Comparison of ENCODE assay signal across 15 cellular contexts in the genomic region with DNA sequence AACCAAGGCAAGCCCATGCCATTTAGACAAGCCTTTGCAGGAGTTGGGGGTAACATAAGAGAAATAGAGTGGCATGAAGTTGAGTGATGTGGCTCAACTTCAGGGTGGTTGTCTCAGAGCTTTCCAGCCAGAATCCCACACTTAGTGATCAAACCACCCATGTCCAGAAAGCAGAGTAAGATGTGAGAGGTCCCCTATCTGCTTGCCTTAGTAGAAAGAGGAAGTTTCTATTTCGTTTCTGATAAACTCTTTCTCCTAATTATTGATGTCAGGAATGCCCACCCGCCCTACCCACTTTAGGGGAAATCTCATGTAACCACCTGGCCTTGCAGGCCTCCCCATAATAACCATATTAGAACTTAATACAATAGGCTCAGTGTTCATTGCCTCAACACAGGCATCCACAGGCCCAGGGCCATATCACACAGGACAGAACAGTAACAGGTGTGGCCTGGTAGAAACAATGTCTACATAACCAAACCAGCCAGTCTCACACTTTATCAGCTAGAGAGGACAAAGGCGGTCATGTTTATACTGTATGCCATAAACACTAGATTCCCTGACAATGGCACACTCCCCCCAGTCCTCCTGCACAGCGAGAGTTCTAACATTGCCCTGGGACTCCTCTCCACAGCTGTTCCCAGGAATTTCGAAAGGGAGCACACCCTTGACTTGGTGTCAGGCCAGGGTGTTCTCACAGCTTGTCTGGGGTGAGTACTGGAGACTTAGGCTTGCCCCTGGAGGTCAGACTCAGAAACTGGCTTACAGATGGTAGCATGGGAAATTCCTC.
A peak's percentile ranks its signal among the peaks of the same experiment; 100 is the strongest.
DNase-seq lines count a peak whose midpoint lies in the region; ATAC-seq, FAIRE-seq and TF ChIP-seq lines count a peak whose summit lies in the region.
"Had no signal": no experiment of that assay in that cellular context is flagged by ENCODE, and none has a peak within 500 bp of the region (broad histone marks: within the 10 kb centered on the region; RNA-seq: fewer than 3 reads in every experiment).

No MANE protein-coding gene starts in this region.

- H3K27me3 Mint-ChIP-seq in immature natural killer cell (ENCODE audit: low read depth in 3 of 3), result peaks cover 5 to 14% (median 6%) of the 10 kb centered on the region in 3 donors

- H3K36me3 ChIP-seq in esophagus muscularis mucosa (no peaks in the 10 kb centered on the region), stomach (no peaks in the 10 kb centered on the region)

- H3K27ac Mint-ChIP-seq in immature natural killer cell, result no peak overlapping the region
- H3K27ac Mint-ChIP-seq: activated CD8-positive, alpha-beta memory T cell treated with anti-CD3 and anti-CD28 coated beads, Interleukin-2, amount 10 ng/mL, durations not matched to agents 7 days and 5 days; dendritic cell treated with granulocyte-macrophage colony-stimulating factor and Interleukin-4, amounts not matched to agents 40 ng/mL and 50 ng/mL, for 4 days had no signal

- H3K4me3 Mint-ChIP-seq in immature natural killer cell, result no peak overlapping the region
- H3K4me3 Mint-ChIP-seq: activated CD8-positive, alpha-beta memory T cell treated with anti-CD3 and anti-CD28 coated beads, Interleukin-2, amount 10 ng/mL, durations not matched to agents 7 days and 5 days; dendritic cell treated with granulocyte-macrophage colony-stimulating factor and Interleukin-4, amounts not matched to agents 40 ng/mL and 50 ng/mL, for 4 days had no signal

- no peak for TF ChIP-seq EP300 in esophagus muscularis mucosa (IDR thresholded peaks at IDR 0.05)
- no peak for TF ChIP-seq EP300 in stomach (IDR thresholded peaks at IDR 0.05)

- ATAC-seq in HG02885 (IDR thresholded peaks at IDR 0.05; ENCODE audit: poor library complexity, unreplicated experiment), result peak; percentile 52
- ATAC-seq: activated CD8-positive, alpha-beta memory T cell treated with anti-CD3 and anti-CD28 coated beads, Interleukin-2, amount 10 ng/mL, durations not matched to agents 7 days and 5 days had no signal

- no peaks in the 10 kb centered on the region for H3K9me3 Mint-ChIP-seq in immature natural killer cell
- H3K9me3 Mint-ChIP-seq: dendritic cell treated with granulocyte-macrophage colony-stimulating factor and Interleukin-4, amounts not matched to agents 40 ng/mL and 50 ng/mL, for 4 days had no signal

- TF ChIP-seq POLR2A in esophagus muscularis mucosa (IDR thresholded peaks at IDR 0.05; ENCODE audit: low read depth) (no peak), stomach (IDR thresholded peaks at IDR 0.05) (no peak)

- no peak overlapping the region for H3K27ac ChIP-seq in esophagus muscularis mucosa (replicated peaks in 1 of 4)
- H3K27ac ChIP-seq in stomach, result peak overlapping the region in 2 of 5 donors; percentile 36 to 50
- H3K27ac ChIP-seq: 22Rv1, PC-9 had no signal

- no peaks in the 10 kb centered on the region for H3K27me3 ChIP-seq in esophagus muscularis mucosa
- peaks cover 0 to 4% (median 0%) of the 10 kb centered on the region in 3 donors for H3K27me3 ChIP-seq in stomach

- no peak for FAIRE-seq in RCC 7860 (lab: Jason Lieb, UNC)

- no peaks in the 10 kb centered on the region for H3K36me3 Mint-ChIP-seq in immature natural killer cell
- H3K36me3 Mint-ChIP-seq: activated CD8-positive, alpha-beta memory T cell treated with anti-CD3 and anti-CD28 coated beads, Interleukin-2, amount 10 ng/mL, durations not matched to agents 7 days and 5 days had no signal

- intact Hi-C loops in esophagus muscularis mucosa (cut with DNase I) (no loop called here), stomach (cut with DNase I; ENCODE audit: low total_unique reads) (no loop called here)

- H3K4me3 ChIP-seq in esophagus muscularis mucosa (no peak overlapping the region), stomach (no peak overlapping the region)
- H3K4me3 ChIP-seq: PC-9 had no signal

- 73% methylated on average over 2 of the region's 5 CpGs for WGBS in esophagus muscularis mucosa
- WGBS in stomach, 5 donors, result 21 to 63% (median 35%) methylated on average over 5 of the region's 5 CpGs

- H3K4me1 ChIP-seq in esophagus muscularis mucosa (peaks cover 17 to 21% (median 20%) of the 10 kb centered on the region in 4 donors), stomach (peaks cover 0 to 25% (median 13%) of the 10 kb centered on the region in 4 donors)
- H3K4me1 ChIP-seq: Caco-2 had no signal

- DNase-seq in DMS 273 (lab: John Stamatoyannopoulos, UW; ENCODE audit: unreplicated experiment), result peak; percentile 2
- DNase-seq in DMS 273 treated with DMSO at 0.1 percent for 48 hours (lab: John Stamatoyannopoulos, UW), result no peak
- peak; percentile 31 for DNase-seq in esophagus muscularis mucosa (ENCODE audit: extremely low spot score)
- peak; percentile 40 for DNase-seq in stomach
- no peak for DNase-seq in immature natural killer cell
- no peak for DNase-seq in RCC 7860 (ENCODE audit: low spot score)
- DNase-seq in D341Med (ENCODE audit: low spot score), result no peak
- DNase-seq: activated CD8-positive, alpha-beta memory T cell treated with anti-CD3 and anti-CD28 coated beads, Interleukin-2, amount 10 ng/mL, durations not matched to agents 7 days and 5 days; Caco-2; NCI-H2171 treated with DMSO at 0.1 percent for 48 hours; PC-9; T1000 had no signal

- H3K4me1 Mint-ChIP-seq in immature natural killer cell, result no peaks in the 10 kb centered on the region
- H3K4me1 Mint-ChIP-seq: activated CD8-positive, alpha-beta memory T cell treated with anti-CD3 and anti-CD28 coated beads, Interleukin-2, amount 10 ng/mL, durations not matched to agents 7 days and 5 days had no signal

- TF ChIP-seq CTCF in esophagus muscularis mucosa (IDR thresholded peaks at IDR 0.05) (no peak), stomach (IDR thresholded peaks at IDR 0.05) (no peak)

- H3K9me3 ChIP-seq in esophagus muscularis mucosa (peaks cover 0 to 9% (median 4%) of the 10 kb centered on the region in 4 donors), stomach (peaks cover 0 to 6% (median 0%) of the 10 kb centered on the region in 4 donors)
- H3K9me3 ChIP-seq: Caco-2 had no signal

Comparison
In these comparisons a context has a peak if more than half of its experiments do, and no peak if none do; other contexts are left out.
1. DNase-seq: peak in DMS 273 (single experiment), esophagus muscularis mucosa (single experiment) and stomach (single experiment); none in DMS 273 treated with DMSO at 0.1 percent for 48 hours (single experiment), immature natural killer cell (0 of 3), RCC 7860 (single experiment) and D341Med (single experiment).